Comparison of ENCODE assay signal across 1 cellular context in genomic region chr1:238377280-238377919, GRCh38.
TF ChIP-seq lines count a peak whose summit lies in the region.

No MANE protein-coding gene starts in this region.

TF ChIP-seq in WTC11, 78 proteins besides CTCF, POLR2A, EP300 and RAD21 (continued from another document):
- TF ChIP-seq ZNF263 (CRISPR knock-in tag; IDR thresholded peaks at IDR 0.05; ENCODE audit: low read depth): 0 out of 2 replicates have a peak, but pooled peaks have one; percentile 44
- TF ChIP-seq AR (CRISPR knock-in tag; IDR thresholded peaks at IDR 0.05): no peak
